19 cellular contexts compared by ENCODE assay signal in genomic region chr12:39275846-39276245, GRCh38.
"Had no signal": no experiment of that assay in that cellular context is flagged by ENCODE, and none has a peak within 500 bp of the region (broad histone marks: within the 10 kb centered on the region; RNA-seq: fewer than 3 reads in every experiment).

No MANE protein-coding gene starts in this region.

- H3K9me3 ChIP-seq: MG63 had no signal

- H3K27ac ChIP-seq: RWPE1, SK-N-MC had no signal

- H3K36me3 ChIP-seq: MG63 had no signal

- H3K27me3 ChIP-seq: MG63 had no signal

- DNase-seq: KBM-7, MG63, NCI-H1092, NCI-H1105 treated with DMSO at 0.1 percent for 48 hours, NCI-H1417 treated with DMSO at 0.1 percent for 48 hours, NCI-H146, NCI-H1694 treated with DMSO at 0.1 percent for 48 hours, NCI-H1930, NCI-H2081, NCI-H2107, NCI-H2227 treated with DMSO at 0.1 percent for 48 hours, NCI-H524, NCI-H526 treated with DMSO at 0.1 percent for 48 hours, NCI-H774, SHP77, SW 1271, T-cell had no signal

- ATAC-seq: T-cell had no signal

- H3K36me3 Mint-ChIP-seq: T-cell had no signal

- H3K27ac Mint-ChIP-seq: T-cell had no signal

- H3K4me3 Mint-ChIP-seq: T-cell had no signal

- H3K4me3 ChIP-seq: MG63, SK-N-MC had no signal

- H3K9me3 Mint-ChIP-seq: T-cell had no signal
